ENCODE assay signal across 26 cellular contexts in the genomic region with DNA sequence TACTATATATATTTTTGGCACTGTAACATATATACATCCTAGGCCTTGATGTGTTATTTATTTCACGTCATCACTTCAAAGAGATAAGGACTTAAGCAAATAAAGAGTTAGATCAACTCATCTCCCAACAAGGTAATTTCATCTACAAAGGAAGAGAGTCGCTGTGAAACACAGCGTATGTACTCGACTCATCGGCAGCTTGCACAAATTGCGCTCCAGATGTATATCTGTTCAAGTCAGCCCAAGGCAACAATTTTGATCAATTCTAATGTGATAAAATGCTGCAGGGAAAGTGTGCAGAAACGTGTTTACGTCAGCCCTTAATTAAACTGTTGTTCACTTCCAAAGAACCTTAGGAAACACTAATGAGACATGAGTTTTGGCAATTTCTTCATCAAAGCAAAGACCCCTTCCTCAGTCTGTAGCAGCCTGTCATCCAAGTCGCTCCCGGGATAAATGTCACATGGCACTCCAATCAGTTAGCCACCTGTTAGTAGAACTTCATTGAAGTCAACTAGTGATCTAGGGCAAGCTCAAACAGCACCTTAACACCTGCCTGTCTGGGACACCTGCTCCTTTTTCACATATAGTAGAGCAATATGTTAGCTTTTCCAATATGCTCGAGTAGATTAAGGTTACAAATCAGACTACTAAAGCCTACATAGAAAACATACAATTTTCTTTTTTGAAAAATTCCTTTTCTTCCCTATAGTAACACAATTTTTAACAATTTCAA.
DNase-seq lines count a peak whose midpoint lies in the region; ATAC-seq and TF ChIP-seq lines count a peak whose summit lies in the region.
"Had no signal": no experiment of that assay in that cellular context is flagged by ENCODE, and none has a peak within 500 bp of the region (broad histone marks: within the 10 kb centered on the region; RNA-seq: fewer than 3 reads in every experiment).

No MANE protein-coding gene starts in this region.

- no peak overlapping the region for H3K27ac Mint-ChIP-seq in GM23338
- H3K27ac Mint-ChIP-seq: activated CD4-positive, alpha-beta memory T cell treated with anti-CD3 and anti-CD28 coated beads, Interleukin-2, amount 10 ng/mL, durations not matched to agents 7 days and 5 days; activated naive CD4-positive, alpha-beta T cell treated with anti-CD3 and anti-CD28 coated beads, Interleukin-2, amount 10 ng/mL, durations not matched to agents 7 days and 5 days; CD14-positive monocyte; H9; stimulated activated naive CD8-positive, alpha-beta T cell treated with anti-CD3 and anti-CD28 coated beads, Interleukin-15, Interleukin-2, amounts not matched to agents 100 ng/mL and 50 ng/mL, for 24 hours; T-helper 17 cell had no signal

- ATAC-seq in GM23338, result no peak
- ATAC-seq: T-helper 17 cell had no signal

- no peak overlapping the region for H2AFZ ChIP-seq in GM23338

- TF ChIP-seq CTCF in GM23338 (conservative IDR thresholded peaks at IDR 0.05; ENCODE audit: low read depth in 2 of 2), result no peak

- H3K9me3 Mint-ChIP-seq in GM23338, result no peaks in the 10 kb centered on the region
- H3K9me3 Mint-ChIP-seq: activated CD4-positive, alpha-beta memory T cell treated with anti-CD3 and anti-CD28 coated beads, Interleukin-2, amount 10 ng/mL, durations not matched to agents 7 days and 5 days; activated naive CD4-positive, alpha-beta T cell treated with anti-CD3 and anti-CD28 coated beads, Interleukin-2, amount 10 ng/mL, durations not matched to agents 7 days and 5 days; H9; stimulated activated naive CD8-positive, alpha-beta T cell treated with anti-CD3 and anti-CD28 coated beads, Interleukin-15, Interleukin-2, amounts not matched to agents 100 ng/mL and 50 ng/mL, for 24 hours had no signal

- peak; percentile 54 for DNase-seq in DMS153 treated with DMSO at 0.1 percent for 48 hours (lab: John Stamatoyannopoulos, UW; ENCODE audit: unreplicated experiment)
- peak; percentile 46 for DNase-seq in NCI-H146 (lab: John Stamatoyannopoulos, UW)
- peak; percentile 26 for DNase-seq in NCI-H2196 treated with DMSO at 0.1 percent for 48 hours (lab: John Stamatoyannopoulos, UW; ENCODE audit: unreplicated experiment)
- peak; percentile 29 for DNase-seq in SK-N-DZ (ENCODE audit: low spot score)
- DNase-seq in SIG-M5 treated with dmso at 0.1 percent for 504 hours (lab: John Stamatoyannopoulos, UW; ENCODE audit: unreplicated experiment), result no peak
- DNase-seq in NK-92 treated with Interleukin-12 subunit alpha and Interleukin-12 subunit beta, amount 100 ng/mL, for 24 hours (lab: John Stamatoyannopoulos, UW), result no peak
- DNase-seq in GM23338 (ENCODE audit: low spot score), result no peak
- DNase-seq in AG08395 (ENCODE audit: low spot score), result no peak
- DNase-seq: activated CD4-positive, alpha-beta memory T cell treated with anti-CD3 and anti-CD28 coated beads, Interleukin-2, amount 10 ng/mL, durations not matched to agents 7 days and 5 days; activated CD4-positive, CD25-positive, alpha-beta regulatory T cell treated with anti-CD3 and anti-CD28 coated beads, Interleukin-2, amount 50 U/mL, for 72 hours; activated CD8-positive, alpha-beta memory T cell treated with anti-CD3 and anti-CD28 coated beads, Interleukin-2, amount 50 U/mL, for 48 hours; activated naive CD4-positive, alpha-beta T cell treated with anti-CD3 and anti-CD28 coated beads, Interleukin-2, amount 10 ng/mL, durations not matched to agents 7 days and 5 days; Calu3; GDM1; H9; KBM-7; left ventricle myocardium inferior; NCI-H1930; NCI-H524 treated with DMSO at 0.1 percent for 48 hours; nucleus accumbens; T-helper 17 cell; uterus had no signal

- H3K4me1 Mint-ChIP-seq in GM23338, result no peaks in the 10 kb centered on the region
- H3K4me1 Mint-ChIP-seq: activated CD4-positive, alpha-beta memory T cell treated with anti-CD3 and anti-CD28 coated beads, Interleukin-2, amount 10 ng/mL, durations not matched to agents 7 days and 5 days; activated naive CD4-positive, alpha-beta T cell treated with anti-CD3 and anti-CD28 coated beads, Interleukin-2, amount 10 ng/mL, durations not matched to agents 7 days and 5 days; CD14-positive monocyte; H9; T-helper 17 cell had no signal

- H3K4me3 Mint-ChIP-seq in GM23338, result no peak overlapping the region
- H3K4me3 Mint-ChIP-seq: activated CD4-positive, alpha-beta memory T cell treated with anti-CD3 and anti-CD28 coated beads, Interleukin-2, amount 10 ng/mL, durations not matched to agents 7 days and 5 days; activated naive CD4-positive, alpha-beta T cell treated with anti-CD3 and anti-CD28 coated beads, Interleukin-2, amount 10 ng/mL, durations not matched to agents 7 days and 5 days; CD14-positive monocyte; H9; stimulated activated naive CD8-positive, alpha-beta T cell treated with anti-CD3 and anti-CD28 coated beads, Interleukin-15, Interleukin-2, amounts not matched to agents 100 ng/mL and 50 ng/mL, for 24 hours; T-helper 17 cell had no signal

- no peaks in the 10 kb centered on the region for H3K27me3 Mint-ChIP-seq in GM23338 (ENCODE audit: insufficient read depth, low read depth, poor library complexity)
- H3K27me3 Mint-ChIP-seq: activated CD4-positive, alpha-beta memory T cell treated with anti-CD3 and anti-CD28 coated beads, Interleukin-2, amount 10 ng/mL, durations not matched to agents 7 days and 5 days; activated naive CD4-positive, alpha-beta T cell treated with anti-CD3 and anti-CD28 coated beads, Interleukin-2, amount 10 ng/mL, durations not matched to agents 7 days and 5 days; stimulated activated naive CD8-positive, alpha-beta T cell treated with anti-CD3 and anti-CD28 coated beads, Interleukin-15, Interleukin-2, amounts not matched to agents 100 ng/mL and 50 ng/mL, for 24 hours had no signal

- H3K9me2 ChIP-seq in GM23338 (ENCODE audit: insufficient read depth), result no peaks in the 10 kb centered on the region

- H3K36me3 ChIP-seq in GM23338 (ENCODE audit: insufficient read depth), result no peaks in the 10 kb centered on the region
- H3K36me3 ChIP-seq: breast epithelium, uterus had no signal

- no peaks in the 10 kb centered on the region for H3F3A ChIP-seq in GM23338 (replicated peaks; ENCODE audit: low read depth)

- no peak overlapping the region for H3K4me3 ChIP-seq in GM23338
- H3K4me3 ChIP-seq: breast epithelium, left ventricle myocardium inferior, SK-N-MC, uterus had no signal

- H3K36me3 Mint-ChIP-seq in GM23338 (ENCODE audit: low read depth), result no peaks in the 10 kb centered on the region
- H3K36me3 Mint-ChIP-seq: activated naive CD4-positive, alpha-beta T cell treated with anti-CD3 and anti-CD28 coated beads, Interleukin-2, amount 10 ng/mL, durations not matched to agents 7 days and 5 days; CD14-positive monocyte had no signal

- no peaks in the 10 kb centered on the region for H3K4me1 ChIP-seq in GM23338 (ENCODE audit: insufficient read depth)
- H3K4me1 ChIP-seq: breast epithelium had no signal

- no peaks in the 10 kb centered on the region for H3K79me2 ChIP-seq in GM23338 (replicated peaks; ENCODE audit: insufficient read depth)

- no peaks in the 10 kb centered on the region for H4K20me1 ChIP-seq in GM23338 (replicated peaks; ENCODE audit: insufficient read depth)

- no peak overlapping the region for H3K27ac ChIP-seq in GM23338 (ENCODE audit: low read depth)
- H3K27ac ChIP-seq: left ventricle myocardium inferior, SK-N-MC had no signal

- no peaks in the 10 kb centered on the region for H3K27me3 ChIP-seq in GM23338 (ENCODE audit: insufficient read depth)
- H3K27me3 ChIP-seq: breast epithelium, uterus had no signal

- H3K4me2 ChIP-seq in GM23338, result no peak overlapping the region

TF ChIP-seq in GM23338, 12 proteins besides CTCF, POLR2A, EP300 and RAD21 (continues in another document):
- TF ChIP-seq EZH2phosphoT487 (IDR thresholded peaks at IDR 0.05; ENCODE audit: unreplicated experiment) (no peak), EZH2 (IDR thresholded peaks at IDR 0.05; ENCODE audit: low read depth, unreplicated experiment) (no peak), ZNF114 (CRISPR knock-in tag; IDR thresholded peaks at IDR 0.05) (no peak), NANOG (IDR thresholded peaks at IDR 0.05; ENCODE audit: borderline replicate concordance) (no peak), ETS1 (IDR thresholded peaks at IDR 0.05) (no peak), STAT1 (IDR thresholded peaks at IDR 0.05; ENCODE audit: unreplicated experiment) (no peak), ZNF331 (CRISPR knock-in tag; IDR thresholded peaks at IDR 0.05; ENCODE audit: low read depth) (no peak), POLR2AphosphoS5 (IDR thresholded peaks at IDR 0.05; ENCODE audit: low read depth) (no peak)

Comparison
In these comparisons a context has a peak if more than half of its experiments do, and no peak if none do; other contexts are left out.
1. DNase-seq: peak in DMS153 treated with DMSO at 0.1 percent for 48 hours (single experiment), NCI-H146 (single experiment), NCI-H2196 treated with DMSO at 0.1 percent for 48 hours (single experiment) and SK-N-DZ (single experiment); none in SIG-M5 treated with dmso at 0.1 percent for 504 hours (single experiment), NK-92 treated with Interleukin-12 subunit alpha and Interleukin-12 subunit beta, amount 100 ng/mL, for 24 hours (single experiment), GM23338 (single experiment) and AG08395 (single experiment).